14 cellular contexts compared by ENCODE assay signal in the genomic region with DNA sequence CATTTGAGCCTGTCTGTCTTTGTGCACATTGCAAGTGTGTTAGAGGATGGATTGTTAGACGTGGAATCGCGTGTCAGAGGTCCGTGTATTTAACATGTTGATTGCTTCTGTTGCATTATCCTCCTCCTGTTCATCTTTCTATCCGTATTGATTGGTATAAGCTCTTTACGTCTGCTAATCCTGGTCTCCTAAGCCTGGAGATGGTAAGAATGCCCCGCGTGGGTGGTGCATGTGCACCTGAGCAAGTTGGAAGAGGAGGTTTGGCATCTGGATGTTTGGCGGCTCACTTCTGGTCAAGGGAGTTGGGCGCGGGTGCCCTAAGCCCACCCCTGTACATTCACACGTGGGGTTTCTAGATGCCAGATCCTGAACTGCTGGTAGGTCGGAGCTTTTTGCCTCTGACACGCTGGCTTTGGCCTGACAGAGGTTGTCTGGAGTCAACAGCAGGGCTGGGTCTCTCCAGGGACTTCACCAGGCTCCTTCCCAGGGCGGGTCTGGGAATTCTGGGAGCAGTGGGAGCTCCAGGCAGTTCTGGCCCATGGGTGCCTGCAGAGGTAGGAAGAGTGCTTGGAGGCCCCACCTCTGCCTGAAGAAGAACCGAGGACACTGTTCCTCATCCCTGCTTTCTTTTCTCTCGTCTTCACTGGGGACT.
DNase-seq lines count a peak whose midpoint lies in the region; ATAC-seq and TF ChIP-seq lines count a peak whose summit lies in the region.
"Had no signal": no experiment of that assay in that cellular context is flagged by ENCODE, and none has a peak within 500 bp of the region (broad histone marks: within the 10 kb centered on the region; RNA-seq: fewer than 3 reads in every experiment).

No MANE protein-coding gene starts in this region.

- peak overlapping the region; percentile 75 for H3K4me2 ChIP-seq in BLaER1

- H3K27me3 Mint-ChIP-seq in WTC11 (ENCODE audit: low read depth), result no peaks in the 10 kb centered on the region
- no peaks in the 10 kb centered on the region for H3K27me3 Mint-ChIP-seq in activated CD4-positive, alpha-beta memory T cell treated with anti-CD3 and anti-CD28 coated beads for 36 hours

- DNase-seq in HT-29 (ENCODE audit: low spot score) (peak; percentile 39), WTC11 (ENCODE audit: low spot score) (no peak), omental fat pad (ENCODE audit: low spot score) (no peak), NCI-H748 treated with DMSO at 0.1 percent for 48 hours (lab: John Stamatoyannopoulos, UW) (no peak)
- no peak for DNase-seq in activated CD4-positive, alpha-beta memory T cell treated with anti-CD3 and anti-CD28 coated beads for 36 hours
- no peak for DNase-seq in activated naive CD4-positive, alpha-beta T cell treated with Interleukin-2 at 50 U/mL for 16 hours
- DNase-seq: left ventricle myocardium superior; NCI-H1436; NCI-H345; stimulated activated CD4-positive, alpha-beta T cell treated with anti-CD3 and anti-CD28 coated beads, Interleukin-12 subunit alpha, Interleukin-12 subunit beta, amount 100 ng/mL, for 4 hours; stimulated activated naive CD8-positive, alpha-beta T cell treated with anti-CD3 and anti-CD28 coated beads, Interleukin-15, Interleukin-2, amounts not matched to agents 100 U/mL and 50 U/mL, for 24 hours had no signal

- H3K4me1 Mint-ChIP-seq in WTC11, result peaks cover 47% of the 10 kb centered on the region
- H3K4me1 Mint-ChIP-seq in activated CD4-positive, alpha-beta memory T cell treated with anti-CD3 and anti-CD28 coated beads for 36 hours (ENCODE audit: low read depth), result peaks cover 13% of the 10 kb centered on the region

- ATAC-seq in WTC11 (no peak), omental fat pad (ENCODE audit: low FRiP score) (peak; percentile 25), HG02884 (IDR thresholded peaks at IDR 0.05; ENCODE audit: unreplicated experiment) (no peak)
- ATAC-seq: left ventricle myocardium superior had no signal

- H3K9me3 ChIP-seq in BLaER1, result no peaks in the 10 kb centered on the region

- H4K20me1 ChIP-seq in BLaER1, result peaks cover 100% of the 10 kb centered on the region

- H3K4me3 ChIP-seq in BLaER1, result 0 out of 2 replicates have a peak overlapping the region, but pooled peaks have one; percentile 4

- no peak overlapping the region for H3K4me3 Mint-ChIP-seq in WTC11
- no peak overlapping the region for H3K4me3 Mint-ChIP-seq in activated CD4-positive, alpha-beta memory T cell treated with anti-CD3 and anti-CD28 coated beads for 36 hours

- POLR2A ChIA-PET in WTC11 (lab: Charles Lee), result interaction anchor here (0.5 to 1.0 kb wide), 2 partner anchors 8 to 132 kb away, joined by 3 read pairs; no protein-coding TSS in a partner anchor
- POLR2A ChIA-PET in activated CD4-positive, alpha-beta memory T cell treated with anti-CD3 and anti-CD28 coated beads for 36 hours (lab: Charles Lee), result no interaction called here

- H3K27ac Mint-ChIP-seq in WTC11, result peak overlapping the region; percentile 69
- no peak overlapping the region for H3K27ac Mint-ChIP-seq in activated CD4-positive, alpha-beta memory T cell treated with anti-CD3 and anti-CD28 coated beads for 36 hours
- H3K27ac Mint-ChIP-seq: activated naive CD4-positive, alpha-beta T cell treated with anti-CD3 and anti-CD28 coated beads, Interleukin-2, amount 50 U/mL, for 72 hours had no signal

- no peaks in the 10 kb centered on the region for H3K27me3 ChIP-seq in BLaER1

- H3K27ac ChIP-seq in BLaER1, result no peak overlapping the region

- CTCF ChIA-PET in WTC11 (lab: Charles Lee), result interaction anchor here (1.8 kb wide), 1 partner anchor 108 kb away, joined by 7 read pairs; no protein-coding TSS in a partner anchor
- CTCF ChIA-PET in activated CD4-positive, alpha-beta memory T cell treated with anti-CD3 and anti-CD28 coated beads for 36 hours (lab: Charles Lee), result no interaction called here

- peaks cover 38% of the 10 kb centered on the region for H3K4me1 ChIP-seq in BLaER1

- no peaks in the 10 kb centered on the region for H3K36me3 Mint-ChIP-seq in WTC11
- H3K36me3 Mint-ChIP-seq in activated CD4-positive, alpha-beta memory T cell treated with anti-CD3 and anti-CD28 coated beads for 36 hours, result no peaks in the 10 kb centered on the region
- H3K36me3 Mint-ChIP-seq: activated naive CD4-positive, alpha-beta T cell treated with anti-CD3 and anti-CD28 coated beads, Interleukin-2, amount 50 U/mL, for 72 hours had no signal

- intact Hi-C loops in activated CD4-positive, alpha-beta memory T cell treated with anti-CD3 and anti-CD28 coated beads for 36 hours (cut with micrococcal nuclease), result no loop called here

- H3K9me3 Mint-ChIP-seq in WTC11, result no peaks in the 10 kb centered on the region
- H3K9me3 Mint-ChIP-seq in activated CD4-positive, alpha-beta memory T cell treated with anti-CD3 and anti-CD28 coated beads for 36 hours, result no peaks in the 10 kb centered on the region
- H3K9me3 Mint-ChIP-seq: activated naive CD4-positive, alpha-beta T cell treated with anti-CD3 and anti-CD28 coated beads, Interleukin-2, amount 50 U/mL, for 72 hours had no signal

- no peak for TF ChIP-seq CTCF in WTC11 (IDR thresholded peaks at IDR 0.05)
- no peak for TF ChIP-seq CTCF in omental fat pad (IDR thresholded peaks at IDR 0.05)

- H3K9ac ChIP-seq in BLaER1, result no peak overlapping the region

- H3K36me3 ChIP-seq in BLaER1, result peaks cover 51% of the 10 kb centered on the region

TF ChIP-seq in WTC11, 78 proteins besides CTCF, POLR2A, EP300 and RAD21:
- TF ChIP-seq ELF4 (CRISPR knock-in tag; IDR thresholded peaks at IDR 0.05; ENCODE audit: low read depth), result no peak
- TF ChIP-seq RORB (CRISPR knock-in tag; IDR thresholded peaks at IDR 0.05), result no peak
- TF ChIP-seq SP1 (CRISPR knock-in tag; conservative IDR thresholded peaks at IDR 0.05), result no peak
- no peak for TF ChIP-seq SMAD4 (CRISPR knock-in tag; IDR thresholded peaks at IDR 0.05)
- TF ChIP-seq FOXJ3 (CRISPR knock-in tag; IDR thresholded peaks at IDR 0.05; ENCODE audit: borderline replicate concordance), result no peak
